Comparison of ENCODE assay signal across 1 cellular context in the genomic region with DNA sequence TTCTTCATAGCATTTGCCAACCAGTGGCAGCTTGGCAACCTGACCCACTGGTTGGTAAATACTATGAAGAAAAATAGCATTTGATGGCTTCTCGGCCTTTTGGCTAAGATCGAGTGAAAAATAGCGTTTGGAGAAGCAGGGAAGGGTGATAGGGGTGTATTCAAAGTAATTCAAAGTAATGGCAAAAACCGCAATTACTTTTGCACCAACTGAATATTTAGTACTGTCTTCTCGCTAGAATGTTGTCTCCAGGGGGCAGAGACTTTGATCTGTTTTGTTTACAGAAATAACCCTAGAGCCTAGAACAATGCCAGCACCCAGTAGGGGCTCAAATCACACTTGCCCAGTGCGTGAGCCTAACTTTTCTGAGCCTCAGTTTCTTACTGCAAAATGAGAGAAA.
TF ChIP-seq lines count a peak whose summit lies in the region.

No MANE protein-coding gene starts in this region.

TF ChIP-seq in HepG2, 621 proteins besides CTCF, POLR2A, EP300 and RAD21:
- TF ChIP-seq, protein P1, sequence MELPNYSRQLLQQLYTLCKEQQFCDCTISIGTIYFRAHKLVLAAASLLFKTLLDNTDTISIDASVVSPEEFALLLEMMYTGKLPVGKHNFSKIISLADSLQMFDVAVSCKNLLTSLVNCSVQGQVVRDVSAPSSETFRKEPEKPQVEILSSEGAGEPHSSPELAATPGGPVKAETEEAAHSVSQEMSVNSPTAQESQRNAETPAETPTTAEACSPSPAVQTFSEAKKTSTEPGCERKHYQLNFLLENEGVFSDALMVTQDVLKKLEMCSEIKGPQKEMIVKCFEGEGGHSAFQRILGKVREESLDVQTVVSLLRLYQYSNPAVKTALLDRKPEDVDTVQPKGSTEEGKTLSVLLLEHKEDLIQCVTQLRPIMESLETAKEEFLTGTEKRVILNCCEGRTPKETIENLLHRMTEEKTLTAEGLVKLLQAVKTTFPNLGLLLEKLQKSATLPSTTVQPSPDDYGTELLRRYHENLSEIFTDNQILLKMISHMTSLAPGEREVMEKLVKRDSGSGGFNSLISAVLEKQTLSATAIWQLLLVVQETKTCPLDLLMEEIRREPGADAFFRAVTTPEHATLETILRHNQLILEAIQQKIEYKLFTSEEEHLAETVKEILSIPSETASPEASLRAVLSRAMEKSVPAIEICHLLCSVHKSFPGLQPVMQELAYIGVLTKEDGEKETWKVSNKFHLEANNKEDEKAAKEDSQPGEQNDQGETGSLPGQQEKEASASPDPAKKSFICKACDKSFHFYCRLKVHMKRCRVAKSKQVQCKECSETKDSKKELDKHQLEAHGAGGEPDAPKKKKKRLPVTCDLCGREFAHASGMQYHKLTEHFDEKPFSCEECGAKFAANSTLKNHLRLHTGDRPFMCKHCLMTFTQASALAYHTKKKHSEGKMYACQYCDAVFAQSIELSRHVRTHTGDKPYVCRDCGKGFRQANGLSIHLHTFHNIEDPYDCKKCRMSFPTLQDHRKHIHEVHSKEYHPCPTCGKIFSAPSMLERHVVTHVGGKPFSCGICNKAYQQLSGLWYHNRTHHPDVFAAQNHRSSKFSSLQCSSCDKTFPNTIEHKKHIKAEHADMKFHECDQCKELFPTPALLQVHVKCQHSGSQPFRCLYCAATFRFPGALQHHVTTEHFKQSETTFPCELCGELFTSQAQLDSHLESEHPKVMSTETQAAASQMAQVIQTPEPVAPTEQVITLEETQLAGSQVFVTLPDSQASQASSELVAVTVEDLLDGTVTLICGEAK (IDR thresholded peaks at IDR 0.05) = peak; percentile 93
- TF ChIP-seq, protein P1 (CRISPR knock-in tag; IDR thresholded peaks at IDR 0.05) = no peak
- no peak for TF ChIP-seq HDAC1 (CRISPR knock-in tag; IDR thresholded peaks at IDR 0.05)
